ENCODE assay signal across 1 cellular context in the genomic region with DNA sequence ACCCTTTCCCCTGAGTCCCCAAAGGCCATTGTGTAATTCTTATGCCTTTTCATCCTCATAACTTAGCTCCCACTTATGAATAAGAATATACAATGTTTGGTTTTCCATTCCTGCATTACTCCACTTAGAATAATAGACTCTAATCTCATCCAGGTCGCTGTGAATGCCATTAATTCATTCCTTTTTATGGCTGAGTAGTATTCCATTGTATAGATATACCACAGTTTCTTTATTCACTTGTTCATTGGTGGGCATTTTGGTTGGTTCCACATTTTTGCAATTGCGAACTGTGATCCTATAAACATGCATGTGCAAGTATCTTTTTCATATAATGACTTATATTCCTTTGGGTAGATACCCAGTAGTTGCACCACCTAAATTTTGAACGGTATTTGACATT.
TF ChIP-seq lines count a peak whose summit lies in the region.

No MANE protein-coding gene starts in this region.

TF ChIP-seq in SK-N-SH, 30 proteins besides CTCF, POLR2A, EP300 and RAD21 (continued from another document):
- TF ChIP-seq FOSL2 (IDR thresholded peaks at IDR 0.05; ENCODE audit: borderline replicate concordance, low read depth), result no peak
- TF ChIP-seq GATA2 (CRISPR knock-in tag; IDR thresholded peaks at IDR 0.05), result no peak
- TF ChIP-seq, protein P1, sequence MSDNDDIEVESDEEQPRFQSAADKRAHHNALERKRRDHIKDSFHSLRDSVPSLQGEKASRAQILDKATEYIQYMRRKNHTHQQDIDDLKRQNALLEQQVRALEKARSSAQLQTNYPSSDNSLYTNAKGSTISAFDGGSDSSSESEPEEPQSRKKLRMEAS (IDR thresholded peaks at IDR 0.05; ENCODE audit: low read depth), result no peak
